In the genomic region with DNA sequence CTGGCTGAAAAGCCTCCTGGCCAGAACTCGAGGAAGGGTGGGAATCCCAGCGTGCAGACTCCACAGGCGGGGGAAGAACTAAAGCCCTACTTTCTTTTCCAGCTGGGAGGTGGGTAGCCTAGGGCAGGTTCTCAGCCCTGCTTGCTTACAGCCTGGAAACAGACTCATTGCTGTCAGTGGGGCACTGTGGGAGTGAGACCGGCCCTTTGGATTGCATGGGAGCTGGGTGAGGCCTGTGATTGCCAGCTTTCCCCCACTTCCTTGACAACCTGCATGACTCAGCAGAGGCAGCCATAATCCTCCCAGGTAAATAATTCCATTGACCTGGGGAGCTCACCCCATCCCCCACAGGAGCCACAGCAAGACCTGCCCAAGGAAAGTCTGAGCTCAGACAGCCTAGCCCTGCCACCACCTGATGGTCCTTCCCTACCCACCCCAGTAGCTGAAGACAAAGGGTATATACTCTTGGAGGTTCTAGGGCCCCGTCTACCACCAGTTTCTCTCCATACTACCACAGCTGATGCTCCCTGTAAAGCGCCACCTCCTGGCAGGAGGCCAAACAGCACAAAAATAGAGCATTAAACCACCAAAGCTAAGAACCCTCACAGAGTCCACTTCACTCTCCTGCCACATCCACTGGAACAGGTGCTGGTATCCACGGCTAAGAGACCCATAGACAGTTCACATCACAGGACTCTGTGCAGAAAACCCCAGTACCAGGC, we compare ENCODE assay signal across 14 cellular contexts.
DNase-seq lines count a peak whose midpoint lies in the region; ATAC-seq and TF ChIP-seq lines count a peak whose summit lies in the region.
"Had no signal": no experiment of that assay in that cellular context is flagged by ENCODE, and none has a peak within 500 bp of the region (broad histone marks: within the 10 kb centered on the region; RNA-seq: fewer than 3 reads in every experiment).

No MANE protein-coding gene starts in this region.

- H3K18ac ChIP-seq in mesendoderm (ENCODE audit: low read length): no peak overlapping the region

- no peak overlapping the region for H4K8ac ChIP-seq in mesendoderm (ENCODE audit: low read depth, low read length)

- H3K4me1 ChIP-seq in HCT116 (ENCODE audit: control insufficient read depth in 1 of 2, insufficient read depth in 2 of 2, low read length in 2 of 2): peaks cover 5 to 11% of the 10 kb centered on the region in 2 experiments; a peak in 2 of 4 replicates
- no peaks in the 10 kb centered on the region for H3K4me1 ChIP-seq in SJCRH30
- H3K4me1 ChIP-seq in mesendoderm (ENCODE audit: control insufficient read depth, low read depth, low read length): no peaks in the 10 kb centered on the region
- H3K4me1 ChIP-seq: parathyroid adenoma had no signal

- CTCF ChIA-PET in HCT116 (lab: Charles Lee): interaction anchor here (0.6 to 1.0 kb wide), 3 partner anchors 15 to 1100 kb away, joined by 3 to 4 read pairs (median 4); no protein-coding TSS in a partner anchor
- CTCF ChIA-PET in CD4-positive, alpha-beta T cell (lab: Charles Lee): no interaction called here

- RAD21 ChIA-PET in HCT116 (lab: Charles Lee; ENCODE audit: low non-redundant PET in 1 of 2, low total read pairs in 2 of 2, uncharacterized antibody in 2 of 2, unreplicated experiment in 2 of 2): no interaction called here

- H2BK5ac ChIP-seq in mesendoderm (ENCODE audit: low read length): no peak overlapping the region

- WGBS in mesendoderm (ENCODE audit: extremely low coverage, insufficient coverage, low lambda C conversion rate): no CpG with 5 or more reads among the region's 7 CpGs

- peak overlapping the region; percentile 31 for H3K56ac ChIP-seq in mesendoderm (ENCODE audit: low read length)

- H3K4me2 ChIP-seq in HCT116 (ENCODE audit: low read length) (peak overlapping the region; percentile 19; the same call in 1 of the 2 replicates), mesendoderm (ENCODE audit: low read length) (no peak overlapping the region)

- peak; percentile 1 for DNase-seq in DMS53 treated with DMSO at 0.1 percent for 48 hours (lab: John Stamatoyannopoulos, UW; ENCODE audit: unreplicated experiment)
- DNase-seq in HCT116 (ENCODE audit: low read depth, low spot score): peak; percentile 1
- peak; percentile 10 to 33 for DNase-seq in SJCRH30
- peak; percentile 53 for DNase-seq in mesendoderm
- DNase-seq in CD4-positive, alpha-beta T cell: no peak
- DNase-seq in left ventricle myocardium superior: no peak
- no peak for DNase-seq in effector CD8-positive, alpha-beta T cell (lab: John Stamatoyannopoulos, UW)
- DNase-seq: COR-L47, head of caudate nucleus, NCI-H146, T-helper 1 cell had no signal

- H3K27me3 Mint-ChIP-seq in CD4-positive, alpha-beta T cell: no peaks in the 10 kb centered on the region
- H3K27me3 Mint-ChIP-seq: stimulated activated naive CD8-positive, alpha-beta T cell treated with anti-CD3 and anti-CD28 coated beads, Interleukin-15, Interleukin-2, amounts not matched to agents 100 ng/mL and 50 ng/mL, for 24 hours had no signal

- no peak for TF ChIP-seq RAD21 in HCT116 (IDR thresholded peaks at IDR 0.05; ENCODE audit: low read depth)

- no peaks in the 10 kb centered on the region for H3K4me1 Mint-ChIP-seq in CD4-positive, alpha-beta T cell (ENCODE audit: low read depth)

- no peak overlapping the region for H4K5ac ChIP-seq in mesendoderm (ENCODE audit: low read length)

- TF ChIP-seq CTCF in HCT116 (IDR thresholded peaks at IDR 0.05 in 2 of 3, conservative IDR thresholded peaks at IDR 0.05 in 1 of 3; ENCODE audit: borderline replicate concordance in 1 of 3, insufficient read depth in 1 of 3, low read depth in 2 of 3, low read length in 2 of 3): peak in 2 of 3 experiments; percentile 37 to 58; a peak in 3 of 6 replicates
- no peak for TF ChIP-seq CTCF in CD4-positive, alpha-beta T cell (IDR thresholded peaks at IDR 0.05)

- no peaks in the 10 kb centered on the region for H3K79me1 ChIP-seq in mesendoderm (ENCODE audit: low read length)

- H3K23ac ChIP-seq in mesendoderm (ENCODE audit: low read length): no peak overlapping the region

- no peak overlapping the region for H3K4me3 ChIP-seq in HCT116 (replicated peaks in 1 of 2; ENCODE audit: low read depth in 1 of 2, low read length in 2 of 2)
- H3K4me3 ChIP-seq in SJCRH30: no peak overlapping the region
- no peak overlapping the region for H3K4me3 ChIP-seq in mesendoderm (ENCODE audit: low read length)
- H3K4me3 ChIP-seq: lung had no signal

- no peak overlapping the region for H2BK120ac ChIP-seq in mesendoderm (ENCODE audit: low read depth, low read length)

- H3K4ac ChIP-seq in mesendoderm (ENCODE audit: low read depth, low read length): no peak overlapping the region

- POLR2A ChIA-PET in HCT116 (lab: Charles Lee): interaction anchor here (0.6 kb wide), 1 partner anchor 490 kb away, joined by 3 read pairs; no protein-coding TSS in a partner anchor
- POLR2A ChIA-PET in CD4-positive, alpha-beta T cell (lab: Charles Lee): no interaction called here

- BruUV-seq in HCT116 (replicated peaks; lab: Mats Ljungman, UMichigan): no TSS peak

- H3K9me2 ChIP-seq in HCT116 (ENCODE audit: insufficient read depth): no peaks in the 10 kb centered on the region

- H3K27ac ChIP-seq in HCT116 (ENCODE audit: low read depth, low read length): peak overlapping the region; percentile 7
- no peak overlapping the region for H3K27ac ChIP-seq in SJCRH30
- H3K27ac ChIP-seq in mesendoderm (ENCODE audit: low read depth, low read length): peak overlapping the region; percentile 65
- H3K27ac ChIP-seq in CD4-positive, alpha-beta T cell (ENCODE audit: low read depth, low read length): no peak overlapping the region
- H3K27ac ChIP-seq: parathyroid adenoma had no signal

- no peak for TF ChIP-seq POLR2A in HCT116 (IDR thresholded peaks at IDR 0.05; ENCODE audit: borderline replicate concordance, extremely low read depth, insufficient read depth, insufficient read length)

- no peak overlapping the region for H3K27ac Mint-ChIP-seq in CD4-positive, alpha-beta T cell
- H3K27ac Mint-ChIP-seq: stimulated activated naive CD8-positive, alpha-beta T cell treated with anti-CD3 and anti-CD28 coated beads, Interleukin-15, Interleukin-2, amounts not matched to agents 100 ng/mL and 50 ng/mL, for 24 hours had no signal

- H3K79me2 ChIP-seq in HCT116 (ENCODE audit: insufficient read depth, low read length) (no peaks in the 10 kb centered on the region), mesendoderm (ENCODE audit: control insufficient read depth, insufficient read depth, low read length) (no peaks in the 10 kb centered on the region)
- H3K79me2 ChIP-seq: parathyroid adenoma had no signal

- H3K36me3 ChIP-seq in HCT116 (ENCODE audit: control insufficient read depth in 1 of 2, insufficient read depth in 2 of 2, low read length in 2 of 2): no peaks in the 10 kb centered on the region
- H3K36me3 ChIP-seq in SJCRH30: no peaks in the 10 kb centered on the region
- no peaks in the 10 kb centered on the region for H3K36me3 ChIP-seq in mesendoderm (ENCODE audit: control insufficient read depth, insufficient read depth, low read length)

- no peak overlapping the region for H2AK5ac ChIP-seq in mesendoderm (ENCODE audit: low read length)

- no peaks in the 10 kb centered on the region for H3K36me3 Mint-ChIP-seq in CD4-positive, alpha-beta T cell (ENCODE audit: low read depth)

- no peaks in the 10 kb centered on the region for H4K20me1 ChIP-seq in HCT116 (ENCODE audit: insufficient read depth)

- H3K4me3 Mint-ChIP-seq in CD4-positive, alpha-beta T cell: no peak overlapping the region
- H3K4me3 Mint-ChIP-seq: stimulated activated naive CD8-positive, alpha-beta T cell treated with anti-CD3 and anti-CD28 coated beads, Interleukin-15, Interleukin-2, amounts not matched to agents 100 ng/mL and 50 ng/mL, for 24 hours had no signal

- ATAC-seq in HCT116 (peak; percentile 59), left ventricle myocardium superior (no peak)
- no peak for ATAC-seq in CD4-positive, alpha-beta T cell (ENCODE audit: poor library complexity)

- H2BK15ac ChIP-seq in mesendoderm (replicated peaks; ENCODE audit: low read depth): no peak overlapping the region

- H3K9me3 ChIP-seq in HCT116 (ENCODE audit: control insufficient read depth in 1 of 2, insufficient read depth in 1 of 2, low read depth in 1 of 2, low read length in 2 of 2) (no peaks in the 10 kb centered on the region), SJCRH30 (replicated peaks) (peaks cover 5% of the 10 kb centered on the region; the same call in 1 of the 2 replicates)
- H3K9me3 ChIP-seq in CD4-positive, alpha-beta T cell (ENCODE audit: control insufficient read depth, low read length): no peaks in the 10 kb centered on the region

- H2AFZ ChIP-seq in HCT116 (ENCODE audit: low read depth, low read length, poor library complexity, severe bottlenecking): peak overlapping the region; percentile 45
- H2AFZ ChIP-seq: parathyroid adenoma had no signal

- peaks cover 7% of the 10 kb centered on the region for H3K9me3 Mint-ChIP-seq in CD4-positive, alpha-beta T cell

- H3K9ac ChIP-seq in HCT116 (ENCODE audit: low read length): no peak overlapping the region
- H3K9ac ChIP-seq in mesendoderm (ENCODE audit: low read length): no peak overlapping the region
- H3K9ac ChIP-seq: parathyroid adenoma had no signal

- intact Hi-C loops in HCT116 (cut with micrococcal nuclease): no loop called here
- intact Hi-C loops in CD4-positive, alpha-beta T cell (cut with DNase I, micrococcal nuclease): no loop called here
- intact Hi-C loops in left ventricle myocardium superior (cut with micrococcal nuclease): no loop called here

- H3K27me3 ChIP-seq in HCT116 (ENCODE audit: insufficient read depth, low read length) (no peaks in the 10 kb centered on the region), SJCRH30 (no peaks in the 10 kb centered on the region), mesendoderm (ENCODE audit: insufficient read depth, low read length, poor library complexity) (no peaks in the 10 kb centered on the region)
- no peaks in the 10 kb centered on the region for H3K27me3 ChIP-seq in CD4-positive, alpha-beta T cell (ENCODE audit: control insufficient read depth, insufficient read depth, low read length)

TF ChIP-seq in HCT116, 20 proteins besides CTCF, POLR2A, EP300 and RAD21 (continues in another document):
- no peak for TF ChIP-seq TCF7L2 (IDR thresholded peaks at IDR 0.05; ENCODE audit: borderline replicate concordance, extremely low read depth, insufficient read depth, insufficient read length)
- TF ChIP-seq EZH2 (IDR thresholded peaks at IDR 0.05): no peak
- TF ChIP-seq EGR1 (IDR thresholded peaks at IDR 0.05; ENCODE audit: low read depth): no peak

Comparison
In these comparisons a context has a peak if more than half of its experiments do, and no peak if none do; other contexts are left out.
1. DNase-seq: peak in DMS53 treated with DMSO at 0.1 percent for 48 hours (single experiment), HCT116 (single experiment), SJCRH30 (2 of 2) and mesendoderm (single experiment); none in CD4-positive, alpha-beta T cell (0 of 10), left ventricle myocardium superior (single experiment) and effector CD8-positive, alpha-beta T cell (single experiment).
2. H3K27ac ChIP-seq: peak in HCT116 (single experiment) and mesendoderm (single experiment); none in SJCRH30 (single experiment) and CD4-positive, alpha-beta T cell (single experiment).